Comparison of ENCODE assay signal across 10 cellular contexts in genomic region chr1:193190096-193190744, GRCh38. TPM values are rescaled to one million over a fixed set of nuclear protein-coding genes. Genes with fewer than 3 reads are reported as not detected.
DNase-seq lines count a peak whose midpoint lies in the region; TF ChIP-seq lines count a peak whose summit lies in the region.
"Had no signal": no experiment of that assay in that cellular context is flagged by ENCODE, and none has a peak within 500 bp of the region (broad histone marks: within the 10 kb centered on the region; RNA-seq: fewer than 3 reads in every experiment).

No MANE protein-coding gene starts in this region.

- H3K27ac ChIP-seq in testis (peak overlapping the region in 1 of 2 donors; percentile 64), suprapubic skin (no peak overlapping the region)
- H3K27ac ChIP-seq: BLaER1 had no signal

- peaks cover 13% of the 10 kb centered on the region for H3K4me1 ChIP-seq in testis
- peaks cover 21% of the 10 kb centered on the region for H3K4me1 ChIP-seq in suprapubic skin
- H3K4me1 ChIP-seq: BLaER1 had no signal

- H3K36me3 ChIP-seq in testis (ENCODE audit: low read depth, missing control alignments) (no peaks in the 10 kb centered on the region), suprapubic skin (peaks cover 5% of the 10 kb centered on the region)

- peak; percentile 5 for DNase-seq in NCI-H2196 (lab: John Stamatoyannopoulos, UW; ENCODE audit: unreplicated experiment)
- no peak for DNase-seq in NCI-H2196 treated with DMSO at 0.1 percent for 48 hours (lab: John Stamatoyannopoulos, UW; ENCODE audit: unreplicated experiment)
- DNase-seq in OCI-M1 (lab: John Stamatoyannopoulos, UW), result peak; percentile 54
- DNase-seq in fibroblast of peridontal ligament (ENCODE audit: extremely low read depth), result peak; percentile 61
- no peak for DNase-seq in testis
- DNase-seq in suprapubic skin (ENCODE audit: low spot score in 2 of 2), result no peak
- no peak for DNase-seq in posterior cingulate gyrus
- no peak for DNase-seq in activated gamma-delta T cell (lab: John Stamatoyannopoulos, UW)
- DNase-seq: effector CD4-positive, alpha-beta T cell had no signal

- intact Hi-C loops in testis (cut with DNase I; ENCODE audit: low total_unique reads) (no loop called here), posterior cingulate gyrus (cut with DNase I) (no loop called here)

- TF ChIP-seq EP300 in suprapubic skin (IDR thresholded peaks at IDR 0.05), result no peak

- H3K27me3 ChIP-seq in testis, result no peaks in the 10 kb centered on the region
- H3K27me3 ChIP-seq in suprapubic skin, result no peaks in the 10 kb centered on the region
- H3K27me3 ChIP-seq: BLaER1 had no signal

- TF ChIP-seq POLR2A in testis (IDR thresholded peaks at IDR 0.05) (no peak), suprapubic skin (IDR thresholded peaks at IDR 0.05) (no peak)

- no peak overlapping the region for H3K4me3 ChIP-seq in testis
- H3K4me3 ChIP-seq in suprapubic skin, result no peak overlapping the region
- H3K4me3 ChIP-seq: BLaER1 had no signal

- no peaks in the 10 kb centered on the region for H3K9me3 ChIP-seq in testis
- H3K9me3 ChIP-seq in suprapubic skin, result no peaks in the 10 kb centered on the region

- TF ChIP-seq CTCF in testis (IDR thresholded peaks at IDR 0.05) (peak in 2 of 3 experiments; percentile 26 to 29), suprapubic skin (IDR thresholded peaks at IDR 0.05) (no peak)

RNA-seq across cellular contexts. Expression of gene B3GALT2, which starts 3.8 kb away (rescaled TPM):
- 1 to 10 TPM; 1.1 to 2.5 TPM for total RNA-seq in testis
- 0.80 TPM for polyA plus RNA-seq in testis (ENCODE audit: insufficient read depth, low read depth, low replicate concordance)
- total RNA-seq in suprapubic skin, result under 1 TPM in 1 of 4 donors, not detected in 3; 0.34 TPM

Comparison
In these comparisons a context has a peak if more than half of its experiments do, and no peak if none do; other contexts are left out.
1. DNase-seq: peak in NCI-H2196 (single experiment), OCI-M1 (single experiment) and fibroblast of peridontal ligament (single experiment); none in NCI-H2196 treated with DMSO at 0.1 percent for 48 hours (single experiment), testis (single experiment), suprapubic skin (0 of 2), posterior cingulate gyrus (0 of 10) and activated gamma-delta T cell (single experiment).
2. CTCF ChIP-seq: peak in testis (2 of 3); none in suprapubic skin (0 of 2).